In genomic region chr1:41918450-41919043, GRCh38 we compare ENCODE assay signal across 8 cellular contexts. TPM values are rescaled to one million over a fixed set of nuclear protein-coding genes. Genes with fewer than 3 reads are reported as not detected.
DNase-seq lines count a peak whose midpoint lies in the region; ATAC-seq and TF ChIP-seq lines count a peak whose summit lies in the region.

TSS of gene HIVEP3 (minus strand) at chr1:41918922.

- peaks cover 57% of the 10 kb centered on the region for H3K4me1 Mint-ChIP-seq in activated naive CD8-positive, alpha-beta T cell treated with anti-CD3 and anti-CD28 coated beads, Interleukin-2, amount 10 ng/mL, durations not matched to agents 7 days and 5 days

- no peaks in the 10 kb centered on the region for H3K27me3 Mint-ChIP-seq in activated naive CD8-positive, alpha-beta T cell treated with anti-CD3 and anti-CD28 coated beads, Interleukin-2, amount 10 ng/mL, durations not matched to agents 7 days and 5 days

- no peak for ATAC-seq in activated naive CD8-positive, alpha-beta T cell treated with anti-CD3 and anti-CD28 coated beads, Interleukin-2, amount 10 ng/mL, durations not matched to agents 7 days and 5 days (ENCODE audit: low read depth)
- ATAC-seq in left ventricle myocardium superior (peak; percentile 42), GM18520 (IDR thresholded peaks at IDR 0.05; ENCODE audit: unreplicated experiment) (no peak), GM19035 (IDR thresholded peaks at IDR 0.05; ENCODE audit: unreplicated experiment) (no peak)

- peak within 1 kb of the TSS; percentile 96 for H3K4me3 Mint-ChIP-seq in activated naive CD8-positive, alpha-beta T cell treated with anti-CD3 and anti-CD28 coated beads, Interleukin-2, amount 10 ng/mL, durations not matched to agents 7 days and 5 days

- H3K9me3 ChIP-seq in prostate gland = no peaks in the 10 kb centered on the region

- peak within 1 kb of the TSS; percentile 57 to 69 for H3K4me3 ChIP-seq in prostate gland

- peaks cover 1% of the 10 kb centered on the region for H3K36me3 Mint-ChIP-seq in activated naive CD8-positive, alpha-beta T cell treated with anti-CD3 and anti-CD28 coated beads, Interleukin-2, amount 10 ng/mL, durations not matched to agents 7 days and 5 days

- peak; percentile 40 for DNase-seq in ELF-1 (ENCODE audit: low read depth, low spot score)
- DNase-seq in NCI-H2081 treated with DMSO at 0.1 percent for 48 hours (lab: John Stamatoyannopoulos, UW) = peak; percentile 52
- no peak for DNase-seq in activated naive CD8-positive, alpha-beta T cell treated with anti-CD3 and anti-CD28 coated beads, Interleukin-2, amount 10 ng/mL, durations not matched to agents 7 days and 5 days
- DNase-seq in left ventricle myocardium superior = no peak
- DNase-seq in prostate gland (ENCODE audit: low spot score) = no peak
- DNase-seq in posterior vena cava (ENCODE audit: low spot score) = no peak

- H3K27me3 ChIP-seq in prostate gland (replicated peaks; ENCODE audit: insufficient read depth) = no peaks in the 10 kb centered on the region

- peaks cover 4% of the 10 kb centered on the region for H3K4me1 ChIP-seq in prostate gland (replicated peaks)

- intact Hi-C loops in left ventricle myocardium superior (cut with micrococcal nuclease) = loop anchor here (10.0 kb wide), 1 partner anchor 54 kb away; no protein-coding TSS in a partner anchor
- intact Hi-C loops in prostate gland (cut with DNase I) = no loop called here
- intact Hi-C loops in posterior vena cava (cut with DNase I) = no loop called here

- peak within 1 kb of the TSS; percentile 97 for H3K27ac Mint-ChIP-seq in activated naive CD8-positive, alpha-beta T cell treated with anti-CD3 and anti-CD28 coated beads, Interleukin-2, amount 10 ng/mL, durations not matched to agents 7 days and 5 days

- H3K9me3 Mint-ChIP-seq in activated naive CD8-positive, alpha-beta T cell treated with anti-CD3 and anti-CD28 coated beads, Interleukin-2, amount 10 ng/mL, durations not matched to agents 7 days and 5 days = no peaks in the 10 kb centered on the region

- 9% methylated on average over 15 of the region's 15 CpGs for WGBS in prostate gland

- no peaks in the 10 kb centered on the region for H3K36me3 ChIP-seq in prostate gland

- TF ChIP-seq CTCF in prostate gland (IDR thresholded peaks at IDR 0.05) = no peak

- POLR2A ChIA-PET in activated naive CD8-positive, alpha-beta T cell treated with anti-CD3 and anti-CD28 coated beads, Interleukin-2, amount 10 ng/mL, durations not matched to agents 7 days and 5 days (lab: Charles Lee) = interaction anchor here (0.6 to 6.1 kb wide), 11 partner anchors 13 to 969 kb away, joined by 3 to 98 read pairs (median 4); no protein-coding TSS in a partner anchor

- H3K27ac ChIP-seq in prostate gland = peak within 1 kb of the TSS; percentile 51 to 62

- TF ChIP-seq POLR2A in prostate gland (IDR thresholded peaks at IDR 0.05) = no peak

RNA-seq across cellular contexts. Expression of gene HIVEP3, which starts in this region (rescaled TPM):
- total RNA-seq in activated naive CD8-positive, alpha-beta T cell treated with anti-CD3 and anti-CD28 coated beads, Interleukin-2, amount 10 ng/mL, durations not matched to agents 7 days and 5 days = 10 to 100 TPM; 10.1 to 10.7 TPM
- total RNA-seq in left ventricle myocardium superior = 6.5 TPM
- 10 to 100 TPM in 1 of 2 donors, 1 to 10 TPM in 1; 9.3 to 11.2 TPM for total RNA-seq in prostate gland
- total RNA-seq in posterior vena cava = 1 to 10 TPM; 4.1 to 5.5 TPM

Comparison
In these comparisons a context has a peak if more than half of its experiments do, and no peak if none do; other contexts are left out.
1. DNase-seq: peak in ELF-1 (single experiment) and NCI-H2081 treated with DMSO at 0.1 percent for 48 hours (single experiment); none in activated naive CD8-positive, alpha-beta T cell treated with anti-CD3 and anti-CD28 coated beads, Interleukin-2, amount 10 ng/mL, durations not matched to agents 7 days and 5 days (single experiment), left ventricle myocardium superior (single experiment), prostate gland (single experiment) and posterior vena cava (single experiment).